ENCODE assay signal across 9 cellular contexts in genomic region chr15:53978248-53978906, GRCh38. TPM values are rescaled to one million over a fixed set of nuclear protein-coding genes. Genes with fewer than 3 reads are reported as not detected.
DNase-seq lines count a peak whose midpoint lies in the region; ATAC-seq, FAIRE-seq and TF ChIP-seq lines count a peak whose summit lies in the region.
"Had no signal": no experiment of that assay in that cellular context is flagged by ENCODE, and none has a peak within 500 bp of the region (broad histone marks: within the 10 kb centered on the region; RNA-seq: fewer than 3 reads in every experiment).

Gene UNC13C, plus strand, starts transcription at chr15:53978441. Its CDS starts 34,463 bp downstream, at chr15:54012904.

- H3K4me1 ChIP-seq in H9 (ENCODE audit: insufficient read depth, low read length) = no peaks in the 10 kb centered on the region
- peaks cover 0 to 8% of the 10 kb centered on the region in 2 experiments; a peak in 1 of 4 replicates for H3K4me1 ChIP-seq in SK-N-SH (ENCODE audit: control insufficient read depth in 1 of 2, insufficient read depth in 2 of 2, low read depth in 1 of 2, low read length in 1 of 2)
- no peaks in the 10 kb centered on the region for H3K4me1 ChIP-seq in right atrium auricular region
- no peaks in the 10 kb centered on the region for H3K4me1 ChIP-seq in psoas muscle

- TF ChIP-seq EP300 in SK-N-SH (IDR thresholded peaks at IDR 0.05; ENCODE audit: borderline replicate concordance in 1 of 2, low read depth in 1 of 2, low read length in 1 of 2) = no peak

- no peak within 1 kb of the TSS for H2BK12ac ChIP-seq in H9 (ENCODE audit: insufficient read length, low read depth, low read length)

- H3K27me3 ChIP-seq in H9 (ENCODE audit: insufficient read depth, low read length) = no peaks in the 10 kb centered on the region; the same call in 1 of the 2 replicates
- H3K27me3 ChIP-seq in SK-N-SH (ENCODE audit: insufficient read depth) = no peaks in the 10 kb centered on the region
- H3K27me3 ChIP-seq in right atrium auricular region = peaks cover 0 to 2% of the 10 kb centered on the region in 2 donors
- H3K27me3 ChIP-seq in psoas muscle (ENCODE audit: insufficient read depth in 3 of 3, low read length in 2 of 3) = peaks cover 0 to 15% (median 3%) of the 10 kb centered on the region in 3 donors

- H3K4me2 ChIP-seq in H9 (ENCODE audit: insufficient read depth, insufficient read length, low read length) (peak within 1 kb of the TSS; percentile 72), SK-N-SH (peak within 1 kb of the TSS; percentile 70)

- H3K4me1 Mint-ChIP-seq in H9 = peaks cover 11 to 14% of the 10 kb centered on the region in 2 experiments

- H3F3A ChIP-seq in SK-N-SH (replicated peaks; ENCODE audit: insufficient read depth) = no peaks in the 10 kb centered on the region

- TF ChIP-seq POLR2A in GM12892 (IDR thresholded peaks at IDR 0.05; ENCODE audit: low read depth, low read length) = no peak

- H4K5ac ChIP-seq in H9 (ENCODE audit: insufficient read length, low read depth, low read length) = no peak within 1 kb of the TSS

- H3K4me3 Mint-ChIP-seq in H9 = peak within 1 kb of the TSS; percentile 60 to 85

- H3K9me2 ChIP-seq in SK-N-SH = no peaks in the 10 kb centered on the region

- intact Hi-C loops in psoas muscle (cut with DNase I) = no loop called here

- peak within 1 kb of the TSS; percentile 50 for H2AFZ ChIP-seq in H9 (ENCODE audit: low read length)
- H2AFZ ChIP-seq in SK-N-SH (ENCODE audit: low read depth) = peak within 1 kb of the TSS; percentile 40; the same call in 1 of the 2 replicates

- TF ChIP-seq RAD21 in SK-N-SH (IDR thresholded peaks at IDR 0.05; ENCODE audit: low read length) = no peak

- H3K4me3 ChIP-seq in SK-N-SH (ENCODE audit: low read depth in 2 of 2, low read length in 1 of 2) (peak within 1 kb of the TSS; percentile 35 to 52; a peak in 3 of 4 replicates), right atrium auricular region (peak within 1 kb of the TSS; percentile 1 to 31), psoas muscle (peak within 1 kb of the TSS; percentile 48)

- peaks cover 39% of the 10 kb centered on the region for H3K27me3 Mint-ChIP-seq in H9 (ENCODE audit: low read depth)

- H2BK5ac ChIP-seq in H9 (ENCODE audit: insufficient read length, low read length) = no peak within 1 kb of the TSS

- H3T11ph ChIP-seq in H9 (ENCODE audit: low read length) = no peak within 1 kb of the TSS

- no peak within 1 kb of the TSS for H3K4ac ChIP-seq in H9 (ENCODE audit: low read depth, low read length)

- no peak within 1 kb of the TSS; a peak in 1 of 7 replicates for H3K27ac Mint-ChIP-seq in H9

- no peaks in the 10 kb centered on the region for H3K36me3 ChIP-seq in SK-N-SH (replicated peaks in 1 of 2; ENCODE audit: control insufficient read depth in 1 of 2, insufficient read depth in 2 of 2, low read length in 1 of 2)
- H3K36me3 ChIP-seq in right atrium auricular region = no peaks in the 10 kb centered on the region
- no peaks in the 10 kb centered on the region for H3K36me3 ChIP-seq in psoas muscle (ENCODE audit: insufficient read depth in 1 of 2, low read depth in 1 of 2)

- H2BK20ac ChIP-seq in H9 (ENCODE audit: low read depth, low read length, poor library complexity, severe bottlenecking) = no peak within 1 kb of the TSS

- H3K18ac ChIP-seq in H9 (ENCODE audit: insufficient read length, low read depth, low read length) = no peak within 1 kb of the TSS

- H3K23me2 ChIP-seq in H9 (ENCODE audit: insufficient read length, low read depth, low read length, poor library complexity, severe bottlenecking) = peaks cover 7% of the 10 kb centered on the region

- no peak for FAIRE-seq in GM12892 (lab: Jason Lieb, UNC)

- no peak within 1 kb of the TSS for H2BK15ac ChIP-seq in H9 (ENCODE audit: low read depth, low read length)

- no peaks in the 10 kb centered on the region for H3K9me3 Mint-ChIP-seq in H9

- H3K9ac ChIP-seq in H9 (ENCODE audit: extremely low read depth, insufficient read length, low read length) = peak within 1 kb of the TSS; percentile 29
- no peak within 1 kb of the TSS for H3K9ac ChIP-seq in SK-N-SH

- no peaks in the 10 kb centered on the region for H3K9me3 ChIP-seq in H9 (ENCODE audit: control insufficient read depth, low read depth, low read length)
- no peaks in the 10 kb centered on the region for H3K9me3 ChIP-seq in SK-N-SH
- no peaks in the 10 kb centered on the region for H3K9me3 ChIP-seq in right atrium auricular region
- no peaks in the 10 kb centered on the region for H3K9me3 ChIP-seq in psoas muscle

- H2AK5ac ChIP-seq in H9 (ENCODE audit: insufficient read length, low read length) = no peak within 1 kb of the TSS

- no peaks in the 10 kb centered on the region for H3K36me3 Mint-ChIP-seq in H9 (ENCODE audit: insufficient read depth in 1 of 3, low read depth in 3 of 3)

- no CpG with 5 or more reads among the region's 30 CpGs for WGBS in H9 (ENCODE audit: extremely low coverage, insufficient read length, low lambda C conversion rate)
- WGBS in SK-N-SH (ENCODE audit: low lambda C conversion rate) = 4% methylated on average over 29 of the region's 30 CpGs
- 1 to 2% (median 2%) methylated on average over 30 of the region's 30 CpGs for WGBS in psoas muscle, 3 donors

- H2BK120ac ChIP-seq in H9 (ENCODE audit: low read depth, low read length, poor library complexity, severe bottlenecking) = no peak within 1 kb of the TSS

- no peak within 1 kb of the TSS for H4K8ac ChIP-seq in H9 (replicated peaks; ENCODE audit: insufficient read length, low read depth, low read length)

- ATAC-seq in psoas muscle (peak; percentile 44 to 82 (median 80)), HG02973 (IDR thresholded peaks at IDR 0.05; ENCODE audit: unreplicated experiment) (no peak)

- H3K23ac ChIP-seq in H9 (ENCODE audit: insufficient read length, low read depth, low read length) = no peak within 1 kb of the TSS

- H3K14ac ChIP-seq in H9 (ENCODE audit: insufficient read depth, low read length) = no peak within 1 kb of the TSS; the same call in 1 of the 2 replicates

- H3K56ac ChIP-seq in H9 (ENCODE audit: insufficient read length, low read depth, low read length) = no peak within 1 kb of the TSS

- no peak within 1 kb of the TSS for H4K91ac ChIP-seq in H9 (ENCODE audit: insufficient read length, low read depth, low read length)

- H3K79me2 ChIP-seq in H9 (ENCODE audit: insufficient read depth, low read length) (no peaks in the 10 kb centered on the region), SK-N-SH (ENCODE audit: insufficient read depth) (no peaks in the 10 kb centered on the region)

- DNase-seq in H9 = peak; percentile 71
- peak; percentile 30 for DNase-seq in SK-N-SH
- DNase-seq in right atrium auricular region (ENCODE audit: low spot score) = no peak
- DNase-seq in psoas muscle = peak; percentile 23 to 75
- no peak for DNase-seq in LoVo (ENCODE audit: low spot score)
- no peak for DNase-seq in GM12892 (ENCODE audit: insufficient read length)
- no peak for DNase-seq in activated CD4-positive, alpha-beta T cell treated with anti-CD3 and anti-CD28 coated beads for 1 hour

- TF ChIP-seq CTCF in H9 (conservative IDR thresholded peaks at IDR 0.05) (peak; percentile 19; the same call in 1 of the 3 replicates), SK-N-SH (IDR thresholded peaks at IDR 0.05) (no peak), right atrium auricular region (IDR thresholded peaks at IDR 0.05) (no peak), psoas muscle (IDR thresholded peaks at IDR 0.05) (no peak)

- POLR2A ChIA-PET in SK-N-SH (lab: Yijun Ruan, JAX) = no interaction called here

- no peak within 1 kb of the TSS for H3K27ac ChIP-seq in H9 (ENCODE audit: insufficient read length, low read depth, low read length)
- no peak within 1 kb of the TSS for H3K27ac ChIP-seq in SK-N-SH (ENCODE audit: low read depth in 2 of 2, low read length in 1 of 2)
- H3K27ac ChIP-seq in right atrium auricular region = no peak within 1 kb of the TSS
- no peak within 1 kb of the TSS for H3K27ac ChIP-seq in psoas muscle

- H3K79me1 ChIP-seq in H9 (ENCODE audit: insufficient read depth, low read depth, low read length, poor library complexity, severe bottlenecking) = no peaks in the 10 kb centered on the region

- H4K20me1 ChIP-seq in H9 (ENCODE audit: control insufficient read depth, insufficient read depth, insufficient read length) (no peaks in the 10 kb centered on the region), SK-N-SH (ENCODE audit: insufficient read depth) (no peaks in the 10 kb centered on the region)

- CTCF ChIA-PET in SK-N-SH (lab: Yijun Ruan, JAX) = interaction anchor here (1.0 to 1.6 kb wide), 5 partner anchors 11 to 168 kb away, joined by 3 to 4 read pairs (median 3); no protein-coding TSS in a partner anchor

TF ChIP-seq in SK-N-SH, 30 proteins besides CTCF, POLR2A, EP300 and RAD21 (continues in another document):
- no peak for TF ChIP-seq SIN3A (IDR thresholded peaks at IDR 0.05; ENCODE audit: borderline replicate concordance, low read depth, low read length)
- TF ChIP-seq USF1 (IDR thresholded peaks at IDR 0.05; ENCODE audit: borderline replicate concordance, low read depth) = no peak
- no peak for TF ChIP-seq TEAD4 (IDR thresholded peaks at IDR 0.05; ENCODE audit: borderline replicate concordance, insufficient read depth)
- TF ChIP-seq TAF1 (IDR thresholded peaks at IDR 0.05; ENCODE audit: borderline replicate concordance, low read depth, low read length) = no peak
- TF ChIP-seq GABPA (IDR thresholded peaks at IDR 0.05; ENCODE audit: low read depth) = no peak
- TF ChIP-seq MXI1 (IDR thresholded peaks at IDR 0.05; ENCODE audit: low read depth, low read length) = no peak
- TF ChIP-seq TCF12 (IDR thresholded peaks at IDR 0.05) = no peak
- no peak for TF ChIP-seq USF2 (IDR thresholded peaks at IDR 0.05; ENCODE audit: borderline replicate concordance, low read depth, low read length)
- no peak for TF ChIP-seq MEF2A (IDR thresholded peaks at IDR 0.05; ENCODE audit: borderline replicate concordance, low read depth)
- no peak for TF ChIP-seq CHD2 (IDR thresholded peaks at IDR 0.05; ENCODE audit: low read length, partially characterized antibody)

RNA-seq across cellular contexts. Expression of gene UNC13C, which starts in this region (rescaled TPM):
- total RNA-seq in H9 (2021) (0.02 TPM in 1 of 2 replicates, not detected in the other), right atrium auricular region (under 1 TPM; 0.19 to 0.31 TPM), psoas muscle (10 to 100 TPM in 2 of 4 donors, 1 to 10 TPM in 2; 1.6 to 14.4 (median 7.0) TPM)
- polyA plus RNA-seq in SK-N-SH (2012; rRNA removed) (not detected in 2 replicates), psoas muscle (under 1 TPM in 2 of 3 donors, not detected in 1; 0.51 to 0.77 TPM)
- polyA plus RNA-seq in SK-N-SH (2012; cell fraction: cytosol; rRNA removed) = not detected in 2 replicates
- not detected in 2 replicates for polyA plus RNA-seq in SK-N-SH (2012; cell fraction: nucleus; rRNA removed)
- 40.7 TPM for polyA plus RNA-seq in GM12892 (2012; ENCODE audit: missing spikeins)
- total RNA-seq: T-helper 2 cell treated with Interferon-gamma antibody and Interleukin-4, amounts not matched to agents 100 ng/mL and 5 ng/mL, for 36 hours had no signal

Comparison
In these comparisons a context has a peak if more than half of its experiments do, and no peak if none do; other contexts are left out.
1. Peak in DNase-seq, H3K9ac ChIP-seq and H3K4me2 ChIP-seq in H9; RNA of the gene not detected or under 1 TPM.
2. Peak in DNase-seq, H3K4me3 ChIP-seq and H3K4me2 ChIP-seq in SK-N-SH; RNA of the gene not detected or under 1 TPM.
3. DNase-seq: peak in psoas muscle (2 of 2); none in right atrium auricular region (single experiment), LoVo (single experiment), GM12892 (single experiment) and activated CD4-positive, alpha-beta T cell treated with anti-CD3 and anti-CD28 coated beads for 1 hour (single experiment).
4. Peak in every context shown above with its lines, with median percentiles within 50 percentile points of each other: H3K4me3 ChIP-seq.